Comparison of ENCODE assay signal across 1 cellular context in the genomic region with DNA sequence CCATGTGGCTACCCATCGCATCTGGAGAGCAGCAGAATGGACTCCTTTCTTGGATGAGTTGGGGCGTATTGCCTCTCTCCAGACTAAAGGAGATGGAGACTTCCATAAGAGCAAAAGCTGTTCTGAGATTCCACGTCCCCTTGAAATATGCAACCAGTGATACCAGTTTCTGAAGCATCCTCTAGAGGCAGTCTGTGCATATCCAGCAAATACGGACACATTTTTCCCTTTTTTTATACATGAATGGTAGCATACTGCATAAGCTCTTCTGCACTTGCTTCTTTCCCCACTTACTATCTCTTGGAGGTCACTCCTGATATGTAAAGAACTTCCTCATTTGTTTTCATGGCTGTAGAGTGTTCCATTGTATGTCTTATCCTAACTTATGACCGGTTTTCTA.
TF ChIP-seq lines count a peak whose summit lies in the region.

No MANE protein-coding gene starts in this region.

TF ChIP-seq in SK-N-SH, 30 proteins besides CTCF, POLR2A, EP300 and RAD21 (continued from another document):
- TF ChIP-seq, protein P1, sequence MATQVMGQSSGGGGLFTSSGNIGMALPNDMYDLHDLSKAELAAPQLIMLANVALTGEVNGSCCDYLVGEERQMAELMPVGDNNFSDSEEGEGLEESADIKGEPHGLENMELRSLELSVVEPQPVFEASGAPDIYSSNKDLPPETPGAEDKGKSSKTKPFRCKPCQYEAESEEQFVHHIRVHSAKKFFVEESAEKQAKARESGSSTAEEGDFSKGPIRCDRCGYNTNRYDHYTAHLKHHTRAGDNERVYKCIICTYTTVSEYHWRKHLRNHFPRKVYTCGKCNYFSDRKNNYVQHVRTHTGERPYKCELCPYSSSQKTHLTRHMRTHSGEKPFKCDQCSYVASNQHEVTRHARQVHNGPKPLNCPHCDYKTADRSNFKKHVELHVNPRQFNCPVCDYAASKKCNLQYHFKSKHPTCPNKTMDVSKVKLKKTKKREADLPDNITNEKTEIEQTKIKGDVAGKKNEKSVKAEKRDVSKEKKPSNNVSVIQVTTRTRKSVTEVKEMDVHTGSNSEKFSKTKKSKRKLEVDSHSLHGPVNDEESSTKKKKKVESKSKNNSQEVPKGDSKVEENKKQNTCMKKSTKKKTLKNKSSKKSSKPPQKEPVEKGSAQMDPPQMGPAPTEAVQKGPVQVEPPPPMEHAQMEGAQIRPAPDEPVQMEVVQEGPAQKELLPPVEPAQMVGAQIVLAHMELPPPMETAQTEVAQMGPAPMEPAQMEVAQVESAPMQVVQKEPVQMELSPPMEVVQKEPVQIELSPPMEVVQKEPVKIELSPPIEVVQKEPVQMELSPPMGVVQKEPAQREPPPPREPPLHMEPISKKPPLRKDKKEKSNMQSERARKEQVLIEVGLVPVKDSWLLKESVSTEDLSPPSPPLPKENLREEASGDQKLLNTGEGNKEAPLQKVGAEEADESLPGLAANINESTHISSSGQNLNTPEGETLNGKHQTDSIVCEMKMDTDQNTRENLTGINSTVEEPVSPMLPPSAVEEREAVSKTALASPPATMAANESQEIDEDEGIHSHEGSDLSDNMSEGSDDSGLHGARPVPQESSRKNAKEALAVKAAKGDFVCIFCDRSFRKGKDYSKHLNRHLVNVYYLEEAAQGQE (IDR thresholded peaks at IDR 0.05; ENCODE audit: low read depth, low read length): no peak
- no peak for TF ChIP-seq RCOR1 (IDR thresholded peaks at IDR 0.05; ENCODE audit: low read length)
- TF ChIP-seq, protein P2, sequence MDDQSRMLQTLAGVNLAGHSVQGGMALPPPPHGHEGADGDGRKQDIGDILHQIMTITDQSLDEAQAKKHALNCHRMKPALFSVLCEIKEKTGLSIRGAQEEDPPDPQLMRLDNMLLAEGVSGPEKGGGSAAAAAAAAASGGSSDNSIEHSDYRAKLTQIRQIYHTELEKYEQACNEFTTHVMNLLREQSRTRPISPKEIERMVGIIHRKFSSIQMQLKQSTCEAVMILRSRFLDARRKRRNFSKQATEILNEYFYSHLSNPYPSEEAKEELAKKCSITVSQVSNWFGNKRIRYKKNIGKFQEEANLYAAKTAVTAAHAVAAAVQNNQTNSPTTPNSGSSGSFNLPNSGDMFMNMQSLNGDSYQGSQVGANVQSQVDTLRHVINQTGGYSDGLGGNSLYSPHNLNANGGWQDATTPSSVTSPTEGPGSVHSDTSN (IDR thresholded peaks at IDR 0.05): no peak
- TF ChIP-seq SIN3A (IDR thresholded peaks at IDR 0.05; ENCODE audit: borderline replicate concordance, low read depth, low read length): no peak
- TF ChIP-seq TAF1 (IDR thresholded peaks at IDR 0.05; ENCODE audit: borderline replicate concordance, low read depth, low read length): no peak
- TF ChIP-seq NFIC (IDR thresholded peaks at IDR 0.05; ENCODE audit: borderline replicate concordance): no peak
- no peak for TF ChIP-seq TCF12 (IDR thresholded peaks at IDR 0.05)
- TF ChIP-seq FOXM1 (IDR thresholded peaks at IDR 0.05; ENCODE audit: low read depth): no peak
- no peak for TF ChIP-seq ELF1 (IDR thresholded peaks at IDR 0.05)
TF ChIP-seq in SK-N-SH: peak in this region for 0.
